ENCODE assay signal across 28 cellular contexts in the genomic region with DNA sequence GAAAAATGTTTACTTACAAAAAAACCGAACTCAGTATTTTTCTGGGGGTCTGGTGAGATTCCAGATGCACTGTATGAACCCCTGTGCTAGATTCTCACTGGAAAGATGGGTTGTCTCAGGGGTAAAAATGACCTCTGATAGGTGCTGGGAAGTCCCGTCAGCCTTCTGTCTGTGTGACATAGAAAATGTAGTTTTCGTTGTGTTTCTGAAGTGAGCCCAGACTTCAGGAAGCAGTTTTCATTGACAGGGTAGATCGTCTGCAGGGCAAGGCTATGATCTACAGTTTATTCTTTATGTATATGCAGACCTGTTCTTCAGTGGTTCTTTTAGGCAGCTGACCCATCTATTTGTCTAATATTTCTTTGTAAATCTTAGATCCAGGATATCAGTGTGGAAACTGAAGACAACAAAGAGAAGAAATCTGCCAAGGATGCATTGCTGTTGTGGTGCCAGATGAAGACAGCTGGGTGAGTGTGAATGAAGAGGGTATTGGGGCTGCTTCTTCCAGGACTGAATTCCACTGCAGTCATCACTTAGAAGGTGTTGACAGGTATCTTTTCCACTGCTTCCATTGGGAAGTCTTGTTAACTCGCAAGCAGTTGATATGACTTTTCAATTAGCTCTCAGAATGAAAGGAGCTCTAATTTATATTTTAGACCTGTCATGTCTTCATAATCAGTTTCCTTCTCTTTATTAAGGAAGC.
DNase-seq lines count a peak whose midpoint lies in the region; ATAC-seq lines count a peak whose summit lies in the region.
"Had no signal": no experiment of that assay in that cellular context is flagged by ENCODE, and none has a peak within 500 bp of the region (broad histone marks: within the 10 kb centered on the region; RNA-seq: fewer than 3 reads in every experiment).

No MANE protein-coding gene starts in this region.

- no peaks in the 10 kb centered on the region for H3K27me3 Mint-ChIP-seq in activated T-cell treated with anti-CD3 and anti-CD28 coated beads, Interleukin-2, amount 50 U/mL, for 24 hours
- no peaks in the 10 kb centered on the region for H3K27me3 Mint-ChIP-seq in activated T-cell treated with anti-CD3 and anti-CD28 coated beads, Interleukin-2, amount 50 U/mL, for 4 hours (ENCODE audit: low read depth)
- H3K27me3 Mint-ChIP-seq in activated T-helper 1 cell treated with anti-CD3 and anti-CD28 coated beads, Interleukin-12 subunit alpha, Interleukin-12 subunit beta, Interleukin-2, Interleukin-4 antibody, amounts not matched to agents 30 ng/mL and 10 ng/mL and 1 ng/mL, durations not matched to agents 14 hours and 24 hours and 36 hours (ENCODE audit: insufficient read depth), result no peaks in the 10 kb centered on the region
- H3K27me3 Mint-ChIP-seq in stimulated activated memory B cell treated with anti-CD40 and anti-IgM and Interleukin-4, amounts not matched to agents 10 μg/mL and 1 μg/mL and 100 μg/mL, for 72 hours, result no peaks in the 10 kb centered on the region
- H3K27me3 Mint-ChIP-seq: activated CD4-positive, alpha-beta T cell treated with anti-CD3 and anti-CD28 coated beads for 36 hours; brain had no signal

- no peaks in the 10 kb centered on the region for H3K9me3 Mint-ChIP-seq in activated T-cell treated with anti-CD3 and anti-CD28 coated beads, Interleukin-2, amount 50 U/mL, for 24 hours
- H3K9me3 Mint-ChIP-seq in activated T-cell treated with anti-CD3 and anti-CD28 coated beads, Interleukin-2, amount 50 U/mL, for 4 hours, result no peaks in the 10 kb centered on the region
- H3K9me3 Mint-ChIP-seq in activated T-helper 1 cell treated with anti-CD3 and anti-CD28 coated beads, Interleukin-12 subunit alpha, Interleukin-12 subunit beta, Interleukin-2, Interleukin-4 antibody, amounts not matched to agents 30 ng/mL and 10 ng/mL and 1 ng/mL, durations not matched to agents 14 hours and 24 hours and 36 hours, result no peaks in the 10 kb centered on the region
- H3K9me3 Mint-ChIP-seq in stimulated activated memory B cell treated with anti-CD40 and anti-IgM and Interleukin-4, amounts not matched to agents 10 μg/mL and 1 μg/mL and 100 μg/mL, for 72 hours, result no peaks in the 10 kb centered on the region
- H3K9me3 Mint-ChIP-seq: activated naive CD4-positive, alpha-beta T cell treated with anti-CD3 and anti-CD28 coated beads for 36 hours; brain had no signal

- no peak for ATAC-seq in activated T-cell treated with anti-CD3 and anti-CD28 coated beads, Interleukin-2, amount 50 U/mL, for 4 hours
- peak; percentile 67 for ATAC-seq in left ventricle myocardium superior
- no peak for ATAC-seq in stimulated activated memory B cell treated with anti-CD40 and anti-IgM and Interleukin-4, amounts not matched to agents 10 μg/mL and 1 μg/mL and 100 μg/mL, for 72 hours
- ATAC-seq: activated CD4-positive, alpha-beta T cell treated with anti-CD3 and anti-CD28 coated beads for 36 hours; Panc1 had no signal

- no peak for DNase-seq in activated T-cell treated with anti-CD3 and anti-CD28 coated beads, Interleukin-2, amount 50 U/mL, for 24 hours
- no peak for DNase-seq in activated T-cell treated with anti-CD3 and anti-CD28 coated beads, Interleukin-2, amount 50 U/mL, for 4 hours
- no peak for DNase-seq in activated T-helper 1 cell treated with anti-CD3 and anti-CD28 coated beads, Interleukin-12 subunit alpha, Interleukin-12 subunit beta, Interleukin-2, Interleukin-4 antibody, amounts not matched to agents 30 ng/mL and 10 ng/mL and 1 ng/mL, durations not matched to agents 14 hours and 24 hours and 36 hours (ENCODE audit: low spot score)
- DNase-seq in left ventricle myocardium superior, result no peak
- DNase-seq in NCI-H146 treated with DMSO at 0.1 percent for 48 hours (lab: John Stamatoyannopoulos, UW; ENCODE audit: unreplicated experiment), result no peak
- DNase-seq in HuH-7.5 (ENCODE audit: low spot score), result no peak
- no peak for DNase-seq in SKM-1 (lab: John Stamatoyannopoulos, UW; ENCODE audit: unreplicated experiment)
- DNase-seq: 8988T; activated CD4-positive, alpha-beta T cell treated with anti-CD3 and anti-CD28 coated beads for 36 hours; activated CD8-positive, alpha-beta memory T cell treated with anti-CD3 and anti-CD28 coated beads for 24 hours; activated naive CD4-positive, alpha-beta T cell treated with anti-CD3 and anti-CD28 coated beads for 36 hours; activated T-cell treated with anti-CD3 and anti-CD28 coated beads, Interleukin-2, amount 50 U/mL, for 1 hour; amniotic stem cell; dorsolateral prefrontal cortex; foreskin melanocyte; GM23248; IMR-90; mesendoderm; MV-4-11; NCI-H1436 treated with DMSO at 0.1 percent for 48 hours; NCI-H446; NCI-H748 treated with DMSO at 0.1 percent for 48 hours; SIG-M5; stimulated activated CD4-positive, alpha-beta T cell treated with anti-CD3 and anti-CD28 coated beads, Interleukin-4, amount 100 ng/mL, for 1 hour; trophoblast cell had no signal

- intact Hi-C loops in activated T-helper 1 cell treated with anti-CD3 and anti-CD28 coated beads, Interleukin-12 subunit alpha, Interleukin-12 subunit beta, Interleukin-2, Interleukin-4 antibody, amounts not matched to agents 30 ng/mL and 10 ng/mL and 1 ng/mL, durations not matched to agents 14 hours and 24 hours and 36 hours (cut with micrococcal nuclease), result loop anchor here (1.0 kb wide), 1 partner anchor 9 kb away; no protein-coding TSS in a partner anchor
- intact Hi-C loops in left ventricle myocardium superior (cut with micrococcal nuclease), result no loop called here

- no peak overlapping the region for H3K4me3 Mint-ChIP-seq in activated T-cell treated with anti-CD3 and anti-CD28 coated beads, Interleukin-2, amount 50 U/mL, for 24 hours
- H3K4me3 Mint-ChIP-seq in activated T-cell treated with anti-CD3 and anti-CD28 coated beads, Interleukin-2, amount 50 U/mL, for 4 hours, result no peak overlapping the region
- no peak overlapping the region for H3K4me3 Mint-ChIP-seq in activated T-helper 1 cell treated with anti-CD3 and anti-CD28 coated beads, Interleukin-12 subunit alpha, Interleukin-12 subunit beta, Interleukin-2, Interleukin-4 antibody, amounts not matched to agents 30 ng/mL and 10 ng/mL and 1 ng/mL, durations not matched to agents 14 hours and 24 hours and 36 hours
- no peak overlapping the region for H3K4me3 Mint-ChIP-seq in stimulated activated memory B cell treated with anti-CD40 and anti-IgM and Interleukin-4, amounts not matched to agents 10 μg/mL and 1 μg/mL and 100 μg/mL, for 72 hours
- H3K4me3 Mint-ChIP-seq: activated CD4-positive, alpha-beta T cell treated with anti-CD3 and anti-CD28 coated beads for 36 hours; activated naive CD4-positive, alpha-beta T cell treated with anti-CD3 and anti-CD28 coated beads for 36 hours; brain had no signal

- H3K27ac Mint-ChIP-seq in activated T-cell treated with anti-CD3 and anti-CD28 coated beads, Interleukin-2, amount 50 U/mL, for 24 hours, result peak overlapping the region; percentile 15
- peak overlapping the region; percentile 14 for H3K27ac Mint-ChIP-seq in activated T-helper 1 cell treated with anti-CD3 and anti-CD28 coated beads, Interleukin-12 subunit alpha, Interleukin-12 subunit beta, Interleukin-2, Interleukin-4 antibody, amounts not matched to agents 30 ng/mL and 10 ng/mL and 1 ng/mL, durations not matched to agents 14 hours and 24 hours and 36 hours
- H3K27ac Mint-ChIP-seq in stimulated activated memory B cell treated with anti-CD40 and anti-IgM and Interleukin-4, amounts not matched to agents 10 μg/mL and 1 μg/mL and 100 μg/mL, for 72 hours, result peak overlapping the region; percentile 43
- H3K27ac Mint-ChIP-seq: activated CD4-positive, alpha-beta T cell treated with anti-CD3 and anti-CD28 coated beads for 36 hours; activated naive CD4-positive, alpha-beta T cell treated with anti-CD3 and anti-CD28 coated beads for 36 hours had no signal

- H3K36me3 Mint-ChIP-seq in activated T-cell treated with anti-CD3 and anti-CD28 coated beads, Interleukin-2, amount 50 U/mL, for 24 hours (ENCODE audit: low read depth), result peaks cover 79% of the 10 kb centered on the region
- peaks cover 34% of the 10 kb centered on the region for H3K36me3 Mint-ChIP-seq in activated T-cell treated with anti-CD3 and anti-CD28 coated beads, Interleukin-2, amount 50 U/mL, for 4 hours (ENCODE audit: insufficient read depth)
- peaks cover 67% of the 10 kb centered on the region for H3K36me3 Mint-ChIP-seq in activated T-helper 1 cell treated with anti-CD3 and anti-CD28 coated beads, Interleukin-12 subunit alpha, Interleukin-12 subunit beta, Interleukin-2, Interleukin-4 antibody, amounts not matched to agents 30 ng/mL and 10 ng/mL and 1 ng/mL, durations not matched to agents 14 hours and 24 hours and 36 hours (ENCODE audit: low read depth)
- peaks cover 70% of the 10 kb centered on the region for H3K36me3 Mint-ChIP-seq in stimulated activated memory B cell treated with anti-CD40 and anti-IgM and Interleukin-4, amounts not matched to agents 10 μg/mL and 1 μg/mL and 100 μg/mL, for 72 hours

- peaks cover 37% of the 10 kb centered on the region for H3K4me1 Mint-ChIP-seq in activated T-cell treated with anti-CD3 and anti-CD28 coated beads, Interleukin-2, amount 50 U/mL, for 24 hours (ENCODE audit: low read depth)
- H3K4me1 Mint-ChIP-seq in activated T-cell treated with anti-CD3 and anti-CD28 coated beads, Interleukin-2, amount 50 U/mL, for 4 hours (ENCODE audit: low read depth), result peaks cover 34% of the 10 kb centered on the region
- peaks cover 63% of the 10 kb centered on the region for H3K4me1 Mint-ChIP-seq in activated T-helper 1 cell treated with anti-CD3 and anti-CD28 coated beads, Interleukin-12 subunit alpha, Interleukin-12 subunit beta, Interleukin-2, Interleukin-4 antibody, amounts not matched to agents 30 ng/mL and 10 ng/mL and 1 ng/mL, durations not matched to agents 14 hours and 24 hours and 36 hours (ENCODE audit: low read depth)
- peaks cover 37% of the 10 kb centered on the region for H3K4me1 Mint-ChIP-seq in stimulated activated memory B cell treated with anti-CD40 and anti-IgM and Interleukin-4, amounts not matched to agents 10 μg/mL and 1 μg/mL and 100 μg/mL, for 72 hours
